5 cellular contexts compared by ENCODE assay signal in the genomic region with DNA sequence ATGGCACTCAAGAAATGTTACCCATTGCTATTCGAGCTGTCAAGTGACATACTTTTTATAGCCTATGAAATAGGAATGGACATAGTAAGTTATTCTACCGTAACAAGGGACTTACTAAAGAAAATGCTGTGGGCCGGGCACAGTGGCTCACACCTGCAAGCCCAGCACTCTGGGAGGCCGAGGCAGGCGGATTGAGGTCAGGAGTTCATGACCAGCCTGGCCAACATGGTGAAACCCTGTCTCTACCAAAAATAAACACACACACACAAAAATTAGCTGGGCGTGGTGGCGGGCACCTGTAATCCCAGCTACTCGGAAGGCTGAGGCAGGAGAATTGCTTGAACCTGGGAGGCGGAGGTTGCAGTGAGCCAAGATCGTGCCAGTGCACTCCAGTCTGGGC. TPM values are rescaled to one million over a fixed set of nuclear protein-coding genes. Genes with fewer than 3 reads are reported as not detected.
"Had no signal": no experiment of that assay in that cellular context is flagged by ENCODE, and none has a peak within 500 bp of the region (broad histone marks: within the 10 kb centered on the region; RNA-seq: fewer than 3 reads in every experiment).

No MANE protein-coding gene starts in this region.

RNA-seq across cellular contexts. Expression of a gene that starts 53.0 kb away (rescaled TPM):
- total RNA-seq: natural killer cell treated with Interleukin-12 subunit alpha and Interleukin-12 subunit beta and Interleukin-15 and Interleukin-18, amount 100 ng/mL, for 72 hours; renal cortical epithelial cell; right cardiac atrium; smooth muscle cell; thoracic aorta had no signal
